Comparison of ENCODE assay signal across 24 cellular contexts in genomic region chr19:6478815-6479214, GRCh38. TPM values are rescaled to one million over a fixed set of nuclear protein-coding genes. Genes with fewer than 3 reads are reported as not detected.
"Had no signal": no experiment of that assay in that cellular context is flagged by ENCODE, and none has a peak within 500 bp of the region (broad histone marks: within the 10 kb centered on the region; RNA-seq: fewer than 3 reads in every experiment).

No MANE protein-coding gene starts in this region.

- FAIRE-seq: endometrium, islet of Langerhans, pancreas, small intestine, urothelium cell line had no signal

- H3K36me3 ChIP-seq: gastrocnemius medialis, pancreas had no signal

- H3K27me3 Mint-ChIP-seq: naive B cell had no signal

- H3K27ac Mint-ChIP-seq: progenitor cell of endocrine pancreas, type B pancreatic cell had no signal

- DNase-seq: cortex of kidney; dorsolateral prefrontal cortex; effector CD8-positive, alpha-beta T cell; gastrocnemius medialis; heart right ventricle; hypothalamus; kidney glomerular epithelial cell; mesendoderm; naive B cell; nucleus accumbens; right cardiac atrium; small intestine; stimulated activated CD4-positive, alpha-beta T cell treated with anti-CD3 and anti-CD28 coated beads, Interleukin-12 subunit alpha, Interleukin-12 subunit beta, amount 100 ng/mL, for 4 hours; stimulated activated naive CD4-positive, alpha-beta T cell treated with Interleukin-2 at 50 U/mL for 16 hours had no signal

- H3K36me3 Mint-ChIP-seq: naive B cell, type B pancreatic cell had no signal

- H3K27ac ChIP-seq: dorsolateral prefrontal cortex, gastrocnemius medialis, heart right ventricle, pancreas had no signal

- ATAC-seq: esophagus mucosa, gastrocnemius medialis, heart right ventricle, pancreas, right cardiac atrium had no signal

- H3K4me1 ChIP-seq: gastrocnemius medialis had no signal

- H3K9me3 ChIP-seq: gastrocnemius medialis, heart right ventricle, pancreas had no signal

- H3K4me3 ChIP-seq: dorsolateral prefrontal cortex, gastrocnemius medialis, heart right ventricle, pancreas had no signal

- H3K4me3 Mint-ChIP-seq: neural crest cell, type B pancreatic cell had no signal

- H3K9me3 Mint-ChIP-seq: naive B cell, neural crest cell, type B pancreatic cell had no signal

- H3K27me3 ChIP-seq: pancreas had no signal

RNA-seq across cellular contexts. Expression of gene DENND1C, which starts 2.8 kb away (rescaled TPM):
- total RNA-seq: fibroblast of lung, lung microvascular endothelial cell, neural crest cell had no signal
- polyA plus RNA-seq: fibroblast of lung had no signal

RNA-seq across cellular contexts. Expression of gene CRB3, which starts 14.7 kb away (rescaled TPM):
- total RNA-seq: heart right ventricle, lung microvascular endothelial cell, neural crest cell, right cardiac atrium had no signal
- polyA plus RNA-seq: fibroblast of lung had no signal

RNA-seq across cellular contexts. Expression of gene TUBB4A, which starts 23.3 kb away (rescaled TPM):
- total RNA-seq: fibroblast of lung, lung microvascular endothelial cell had no signal
- polyA plus RNA-seq: fibroblast of lung had no signal

RNA-seq across cellular contexts. Expression of gene SLC25A41, which starts 45.3 kb away (rescaled TPM):
- total RNA-seq: lung microvascular endothelial cell had no signal
- polyA plus RNA-seq: fibroblast of lung had no signal
